ENCODE assay signal across 15 cellular contexts in genomic region chr17:73705594-73705993, GRCh38.
DNase-seq lines count a peak whose midpoint lies in the region; ATAC-seq and TF ChIP-seq lines count a peak whose summit lies in the region.
"Had no signal": no experiment of that assay in that cellular context is flagged by ENCODE, and none has a peak within 500 bp of the region (broad histone marks: within the 10 kb centered on the region; RNA-seq: fewer than 3 reads in every experiment).

No MANE protein-coding gene starts in this region.

- H3K27ac ChIP-seq in psoas muscle (no peak overlapping the region), OCI-LY7 (ENCODE audit: low read depth, low read length, poor library complexity, severe bottlenecking) (no peak overlapping the region)
- H3K27ac ChIP-seq: 22Rv1, epithelial cell of prostate had no signal

- no peaks in the 10 kb centered on the region for H3K79me2 ChIP-seq in OCI-LY7 (ENCODE audit: insufficient read depth, low read depth, low read length)

- H3K9me3 ChIP-seq in psoas muscle (no peaks in the 10 kb centered on the region), OCI-LY7 (ENCODE audit: low read length) (0 out of 2 replicates have a peak, but pooled peaks cover 5% of the 10 kb centered on the region)

- DNase-seq in NCI-H1092 (lab: John Stamatoyannopoulos, UW) (peak; percentile 14), NCI-H1092 treated with DMSO at 0.1 percent for 48 hours (lab: John Stamatoyannopoulos, UW) (no peak), RKO (ENCODE audit: low spot score) (peak; percentile 11), fibroblast of villous mesenchyme (ENCODE audit: low read depth) (peak; percentile 71), psoas muscle (peak in 1 of 2 donors; percentile 20), OCI-LY7 (ENCODE audit: low spot score) (no peak), RPMI8226 (no peak)
- DNase-seq: GDM1, GOT3, kidney glomerular epithelial cell, T1000 had no signal

- peaks cover 0 to 4% (median 4%) of the 10 kb centered on the region in 3 donors for H3K27me3 ChIP-seq in psoas muscle (ENCODE audit: insufficient read depth in 3 of 3, low read length in 2 of 3)

- POLR2A ChIA-PET in OCI-LY7 (lab: Charles Lee) = no interaction called here

- CTCF ChIA-PET in OCI-LY7 (lab: Charles Lee; ENCODE audit: unreplicated experiment) = no interaction called here

- H4K20me1 ChIP-seq in OCI-LY7 (ENCODE audit: insufficient read depth, low read length) = no peaks in the 10 kb centered on the region

- intact Hi-C loops in psoas muscle (cut with DNase I) (no loop called here), OCI-LY7 (cut with micrococcal nuclease; ENCODE audit: unreplicated experiment) (no loop called here)

- TF ChIP-seq CTCF in fibroblast of villous mesenchyme (IDR thresholded peaks at IDR 0.05; ENCODE audit: insufficient read depth, low read depth, low read length) (no peak), psoas muscle (IDR thresholded peaks at IDR 0.05) (no peak), OCI-LY7 (conservative IDR thresholded peaks at IDR 0.05; ENCODE audit: low read length) (no peak)

- no peak overlapping the region for H3K4me3 ChIP-seq in fibroblast of villous mesenchyme (ENCODE audit: low read depth, low read length)
- no peak overlapping the region for H3K4me3 ChIP-seq in psoas muscle
- H3K4me3 ChIP-seq in OCI-LY7 (ENCODE audit: low read depth, low read length, poor library complexity, severe bottlenecking) = no peak overlapping the region

- no peak overlapping the region for H2AFZ ChIP-seq in OCI-LY7 (ENCODE audit: low read length)

- H3K36me3 ChIP-seq in psoas muscle (ENCODE audit: insufficient read depth in 1 of 2, low read depth in 1 of 2) (no peaks in the 10 kb centered on the region), OCI-LY7 (ENCODE audit: insufficient read depth, low read length) (no peaks in the 10 kb centered on the region)

- BruUV-seq in OCI-LY7 (replicated peaks; lab: Mats Ljungman, UMichigan) = no TSS peak

- H3K4me1 ChIP-seq in psoas muscle (no peaks in the 10 kb centered on the region), OCI-LY7 (ENCODE audit: insufficient read depth, low read length, poor library complexity, severe bottlenecking) (peaks cover 9% of the 10 kb centered on the region)

- 29 to 31% (median 29%) methylated on average over 7 of the region's 7 CpGs for WGBS in psoas muscle, 3 donors

- ATAC-seq in psoas muscle = peak; percentile 39 to 85 (median 70)
- no peak for ATAC-seq in HG03457 (IDR thresholded peaks at IDR 0.05; ENCODE audit: unreplicated experiment)
- ATAC-seq: stimulated activated effector memory CD8-positive, alpha-beta T cell treated with anti-CD3 and anti-CD28 coated beads, Interleukin-12 subunit alpha, Interleukin-12 subunit beta, amount 100 ng/mL, for 72 hours had no signal

- no peaks in the 10 kb centered on the region for H3K9me2 ChIP-seq in OCI-LY7 (ENCODE audit: insufficient read depth, low read length)

- H3K4me2 ChIP-seq in OCI-LY7 (ENCODE audit: low read length) = no peak overlapping the region

Comparison
In these comparisons a context has a peak if more than half of its experiments do, and no peak if none do; other contexts are left out.
1. DNase-seq: peak in NCI-H1092 (single experiment), RKO (single experiment) and fibroblast of villous mesenchyme (single experiment); none in NCI-H1092 treated with DMSO at 0.1 percent for 48 hours (single experiment), OCI-LY7 (single experiment) and RPMI8226 (single experiment).